In the genomic region with DNA sequence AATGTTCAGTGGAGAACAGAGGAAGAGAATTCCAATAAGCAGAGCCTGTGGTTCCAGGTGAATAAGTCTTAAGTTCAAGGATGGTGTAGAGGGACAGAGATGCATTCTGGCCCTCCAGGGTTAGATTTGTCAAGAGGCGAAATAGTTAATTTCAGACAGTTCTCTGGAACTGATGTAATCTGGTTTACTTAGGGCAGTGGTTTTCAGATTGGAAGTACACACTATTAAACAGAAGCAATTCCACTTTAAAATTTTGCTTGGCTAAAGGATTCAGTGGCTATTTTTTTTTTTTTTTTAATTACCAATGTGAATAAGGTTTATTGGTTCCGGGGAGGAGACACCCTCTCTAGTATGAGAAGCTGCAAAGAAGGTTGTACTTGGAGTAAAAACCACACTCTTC, we compare ENCODE assay signal across 21 cellular contexts. TPM values are rescaled to one million over a fixed set of nuclear protein-coding genes. Genes with fewer than 3 reads are reported as not detected.
A peak's percentile ranks its signal among the peaks of the same experiment; 100 is the strongest.
DNase-seq lines count a peak whose midpoint lies in the region; ATAC-seq and TF ChIP-seq lines count a peak whose summit lies in the region.
"Had no signal": no experiment of that assay in that cellular context is flagged by ENCODE, and none has a peak within 500 bp of the region (broad histone marks: within the 10 kb centered on the region; RNA-seq: fewer than 3 reads in every experiment).

No MANE protein-coding gene starts in this region.

- peaks cover 0 to 10% of the 10 kb centered on the region in 2 donors for H3K36me3 Mint-ChIP-seq in activated naive CD4-positive, alpha-beta T cell treated with anti-CD3 and anti-CD28 coated beads, Interleukin-2, amount 50 U/mL, for 72 hours
- H3K36me3 Mint-ChIP-seq in Calu3 (ENCODE audit: insufficient read depth, unreplicated experiment) (peaks cover 35% of the 10 kb centered on the region), activated B cell treated with CpG ODN at 0.5 μM for 24 hours (ENCODE audit: low read depth) (peaks cover 35% of the 10 kb centered on the region)

- no peaks in the 10 kb centered on the region for H3K9me3 Mint-ChIP-seq in activated naive CD4-positive, alpha-beta T cell treated with anti-CD3 and anti-CD28 coated beads, Interleukin-2, amount 50 U/mL, for 72 hours
- H3K9me3 Mint-ChIP-seq in Calu3 (ENCODE audit: low read depth, unreplicated experiment) (no peaks in the 10 kb centered on the region), activated B cell treated with CpG ODN at 0.5 μM for 24 hours (no peaks in the 10 kb centered on the region)

- H3K27me3 Mint-ChIP-seq in Calu3 (ENCODE audit: unreplicated experiment) (no peaks in the 10 kb centered on the region), activated B cell treated with CpG ODN at 0.5 μM for 24 hours (no peaks in the 10 kb centered on the region)

- H3K27ac ChIP-seq in neutrophil, result peak overlapping the region; percentile 70
- H3K27ac ChIP-seq: C4-2B had no signal

- POLR2A ChIA-PET in activated B cell treated with CpG ODN at 0.5 μM for 24 hours (lab: Charles Lee), result no interaction called here

- H3K9me3 ChIP-seq in neutrophil, result no peaks in the 10 kb centered on the region

- no peak overlapping the region for H3K4me3 ChIP-seq in neutrophil (ENCODE audit: low read depth in 1 of 2, low read length in 1 of 2)

- intact Hi-C loops in Calu3 (cut with micrococcal nuclease; ENCODE audit: unreplicated experiment) (no loop called here), activated B cell treated with CpG ODN at 0.5 μM for 24 hours (cut with micrococcal nuclease) (no loop called here)

- H3K27ac Mint-ChIP-seq in activated naive CD4-positive, alpha-beta T cell treated with anti-CD3 and anti-CD28 coated beads, Interleukin-2, amount 50 U/mL, for 72 hours, result peak overlapping the region; percentile 6 to 20
- H3K27ac Mint-ChIP-seq in Calu3 (ENCODE audit: unreplicated experiment), result peak overlapping the region; percentile 28
- H3K27ac Mint-ChIP-seq in activated B cell treated with CpG ODN at 0.5 μM for 24 hours, result peak overlapping the region; percentile 60

- H3K27me3 ChIP-seq in neutrophil, result no peaks in the 10 kb centered on the region

- H3K36me3 ChIP-seq in neutrophil, result peaks cover 27% of the 10 kb centered on the region

- peaks cover 33 to 46% of the 10 kb centered on the region in 2 experiments for H3K4me1 ChIP-seq in neutrophil (ENCODE audit: control insufficient read depth in 1 of 2, insufficient read depth in 1 of 2, low read depth in 1 of 2, low read length in 1 of 2)

- H3K4me3 Mint-ChIP-seq in Calu3 (ENCODE audit: low read depth, unreplicated experiment) (no peak overlapping the region), activated B cell treated with CpG ODN at 0.5 μM for 24 hours (no peak overlapping the region)

- H3K4me1 Mint-ChIP-seq in Calu3 (ENCODE audit: low read depth, unreplicated experiment), result no peaks in the 10 kb centered on the region
- H3K4me1 Mint-ChIP-seq in activated B cell treated with CpG ODN at 0.5 μM for 24 hours, result no peaks in the 10 kb centered on the region

- TF ChIP-seq CTCF in Calu3 (IDR thresholded peaks at IDR 0.05; ENCODE audit: unreplicated experiment), result no peak
- TF ChIP-seq CTCF in activated B cell treated with CpG ODN at 0.5 μM for 24 hours (IDR thresholded peaks at IDR 0.05), result no peak
- TF ChIP-seq CTCF in neutrophil (IDR thresholded peaks at IDR 0.05), result no peak

- DNase-seq in activated naive CD4-positive, alpha-beta T cell treated with anti-CD3 and anti-CD28 coated beads, Interleukin-2, amount 50 U/mL, for 72 hours (ENCODE audit: low spot score in 2 of 2), result no peak
- DNase-seq in activated naive CD4-positive, alpha-beta T cell (lab: John Stamatoyannopoulos, UW), result no peak
- DNase-seq in Calu3 (no peak), activated B cell treated with CpG ODN at 0.5 μM for 24 hours (no peak), SKM-1 treated with dmso at 0.1 percent for 144 hours (lab: John Stamatoyannopoulos, UW; ENCODE audit: unreplicated experiment) (no peak), NCI-H226 (no peak)
- DNase-seq: EL, GF-D8, IMR-90, Karpas-422, NCI-H1694, NCI-H2081, NCI-H2171, NCI-H524 treated with DMSO at 0.1 percent for 48 hours, OCI-M1, Right ventricle myocardium superior had no signal

- no TSS peak for BruUV-seq in Calu3 (replicated peaks; lab: Mats Ljungman, UMichigan)

- CTCF ChIA-PET in Calu3 (lab: Charles Lee) (interaction anchor here (0.6 kb wide), 1 partner anchor 20 kb away, joined by 3 read pairs; no protein-coding TSS in a partner anchor), activated B cell treated with CpG ODN at 0.5 μM for 24 hours (lab: Charles Lee) (no interaction called here)

- no peak for ATAC-seq in activated naive CD4-positive, alpha-beta T cell treated with anti-CD3 and anti-CD28 coated beads, Interleukin-2, amount 50 U/mL, for 72 hours
- ATAC-seq in activated B cell treated with CpG ODN at 0.5 μM for 24 hours (ENCODE audit: low read depth), result no peak

RNA-seq across cellular contexts. Expression of gene MYOCOS, which starts 25.3 kb away (rescaled TPM):
- under 1 TPM in 1 of 2 donors, not detected in 1; 0.23 TPM for total RNA-seq in activated naive CD4-positive, alpha-beta T cell treated with anti-CD3 and anti-CD28 coated beads, Interleukin-2, amount 50 U/mL, for 72 hours
- total RNA-seq in Calu3 (2022), result 0.22 and 0.45 TPM in 2 replicates
- total RNA-seq in activated B cell treated with CpG ODN at 0.5 μM for 24 hours, result 0.27 and 0.29 TPM in 2 replicates
- total RNA-seq: H4, IMR-90, M059J, Right ventricle myocardium superior, SK-MEL-5 had no signal

RNA-seq across cellular contexts. Expression of gene MYOC, which starts 55.8 kb away (rescaled TPM):
- total RNA-seq in activated naive CD4-positive, alpha-beta T cell treated with anti-CD3 and anti-CD28 coated beads, Interleukin-2, amount 50 U/mL, for 72 hours, result not detected
- total RNA-seq in Calu3 (2022) (not detected in 2 replicates), activated B cell treated with CpG ODN at 0.5 μM for 24 hours (not detected in 2 replicates)
- total RNA-seq: H4, IMR-90, M059J, SK-MEL-5 had no signal
